12 cellular contexts compared by ENCODE assay signal in genomic region chr15:63915209-63915887, GRCh38.
DNase-seq lines count a peak whose midpoint lies in the region; ATAC-seq lines count a peak whose summit lies in the region.
"Had no signal": no experiment of that assay in that cellular context is flagged by ENCODE, and none has a peak within 500 bp of the region (broad histone marks: within the 10 kb centered on the region; RNA-seq: fewer than 3 reads in every experiment).

No MANE protein-coding gene starts in this region.

- ATAC-seq in Right ventricle myocardium superior (ENCODE audit: poor library complexity) (peak; percentile 77), HG02610 (IDR thresholded peaks at IDR 0.05; ENCODE audit: unreplicated experiment) (no peak)
- ATAC-seq: activated naive CD4-positive, alpha-beta T cell treated with anti-CD3 and anti-CD28 coated beads, Interleukin-2, amount 50 U/mL, for 72 hours; esophagus mucosa had no signal

- H3K4me1 Mint-ChIP-seq in T-helper 2 cell treated with Interferon-gamma antibody and Interleukin-4, amounts not matched to agents 5 μg/mL and 100 μg/mL, for 36 hours (ENCODE audit: low read depth) = peaks cover 5% of the 10 kb centered on the region

- no peaks in the 10 kb centered on the region for H3K36me3 Mint-ChIP-seq in T-helper 2 cell treated with Interferon-gamma antibody and Interleukin-4, amounts not matched to agents 5 μg/mL and 100 μg/mL, for 36 hours (ENCODE audit: low read depth)
- H3K36me3 Mint-ChIP-seq: activated naive CD4-positive, alpha-beta T cell treated with anti-CD3 and anti-CD28 coated beads, Interleukin-2, amount 50 U/mL, for 72 hours had no signal

- peak; percentile 6 for DNase-seq in DMS153 (lab: John Stamatoyannopoulos, UW)
- no peak for DNase-seq in DMS153 treated with DMSO at 0.1 percent for 48 hours (lab: John Stamatoyannopoulos, UW; ENCODE audit: unreplicated experiment)
- DNase-seq in NCI-H146 treated with DMSO at 0.1 percent for 48 hours (lab: John Stamatoyannopoulos, UW; ENCODE audit: unreplicated experiment) = peak; percentile 27
- DNase-seq in Right ventricle myocardium superior = no peak
- DNase-seq in renal cortical epithelial cell (ENCODE audit: low read depth) = peak; percentile 16
- DNase-seq in G401 (ENCODE audit: low spot score) = no peak
- DNase-seq in T-helper 2 cell treated with Interferon-gamma antibody and Interleukin-4, amounts not matched to agents 5 μg/mL and 100 μg/mL, for 36 hours (ENCODE audit: low spot score) = no peak
- DNase-seq: stimulated activated CD4-positive, alpha-beta T cell treated with anti-CD3 and anti-CD28 coated beads, Interleukin-15, amount 100 ng/mL, for 24 hours; WERI-Rb-1 had no signal

- in situ Hi-C loops in G401 (cut with HindIII; ENCODE audit: low sequenced_read_pairs) = no loop called here

- H3K27ac Mint-ChIP-seq in T-helper 2 cell treated with Interferon-gamma antibody and Interleukin-4, amounts not matched to agents 5 μg/mL and 100 μg/mL, for 36 hours = no peak overlapping the region

- intact Hi-C loops in Right ventricle myocardium superior (cut with DNase I) = loop anchor here (10.0 kb wide), 1 partner anchor 129 kb away; the partner anchor contains the start of gene DAPK2

- H3K27me3 Mint-ChIP-seq in T-helper 2 cell treated with Interferon-gamma antibody and Interleukin-4, amounts not matched to agents 5 μg/mL and 100 μg/mL, for 36 hours (ENCODE audit: low read depth) = peaks cover 7% of the 10 kb centered on the region

- no peaks in the 10 kb centered on the region for H3K9me3 Mint-ChIP-seq in T-helper 2 cell treated with Interferon-gamma antibody and Interleukin-4, amounts not matched to agents 5 μg/mL and 100 μg/mL, for 36 hours
- H3K9me3 Mint-ChIP-seq: activated naive CD4-positive, alpha-beta T cell treated with anti-CD3 and anti-CD28 coated beads, Interleukin-2, amount 50 U/mL, for 72 hours had no signal

- H3K4me3 Mint-ChIP-seq in T-helper 2 cell treated with Interferon-gamma antibody and Interleukin-4, amounts not matched to agents 5 μg/mL and 100 μg/mL, for 36 hours = no peak overlapping the region

Comparison
In these comparisons a context has a peak if more than half of its experiments do, and no peak if none do; other contexts are left out.
1. DNase-seq: peak in DMS153 (single experiment), NCI-H146 treated with DMSO at 0.1 percent for 48 hours (single experiment) and renal cortical epithelial cell (single experiment); none in DMS153 treated with DMSO at 0.1 percent for 48 hours (single experiment), Right ventricle myocardium superior (single experiment), G401 (single experiment) and T-helper 2 cell treated with Interferon-gamma antibody and Interleukin-4, amounts not matched to agents 5 μg/mL and 100 μg/mL, for 36 hours (single experiment).